In genomic region chr15:81038975-81039607, GRCh38 we compare ENCODE assay signal across 13 cellular contexts. TPM values are rescaled to one million over a fixed set of nuclear protein-coding genes. Genes with fewer than 3 reads are reported as not detected.
DNase-seq lines count a peak whose midpoint lies in the region; ATAC-seq and TF ChIP-seq lines count a peak whose summit lies in the region.
"Had no signal": no experiment of that assay in that cellular context is flagged by ENCODE, and none has a peak within 500 bp of the region (broad histone marks: within the 10 kb centered on the region; RNA-seq: fewer than 3 reads in every experiment).

No MANE protein-coding gene starts in this region.

- WGBS in esophagus squamous epithelium, 2 donors, result 12 to 13% methylated on average over 3 to 4 of the region's 4 CpGs
- 74 to 79% methylated on average over 4 of the region's 4 CpGs for WGBS in GM23248 (ENCODE audit: low coverage in 1 of 2, low lambda C conversion rate in 2 of 2, missing lambda C conversion rate in 2 of 2), 2 experiments

- intact Hi-C loops in esophagus squamous epithelium (cut with DNase I), result no loop called here

- no peak overlapping the region for H2AFZ ChIP-seq in GM23248
- H2AFZ ChIP-seq: PC-9 had no signal

- no peak overlapping the region for H3K4me2 ChIP-seq in GM23248 (ENCODE audit: unreplicated experiment)
- H3K4me2 ChIP-seq: PC-9 had no signal

- H3K9me2 ChIP-seq in GM23248 (ENCODE audit: insufficient read depth), result no peaks in the 10 kb centered on the region

- H3K9me3 ChIP-seq in esophagus squamous epithelium (no peaks in the 10 kb centered on the region), GM23248 (ENCODE audit: low read depth) (no peaks in the 10 kb centered on the region), HAP-1 (no peaks in the 10 kb centered on the region)
- H3K9me3 ChIP-seq: sigmoid colon, thoracic aorta had no signal

- H4K20me1 ChIP-seq in GM23248 (ENCODE audit: insufficient read depth), result no peaks in the 10 kb centered on the region

- H3K36me3 ChIP-seq in esophagus squamous epithelium (no peaks in the 10 kb centered on the region), GM23248 (ENCODE audit: low read depth) (no peaks in the 10 kb centered on the region), HAP-1 (replicated peaks) (no peaks in the 10 kb centered on the region)
- H3K36me3 ChIP-seq: sigmoid colon, thoracic aorta had no signal

- TF ChIP-seq POLR2A in esophagus squamous epithelium (IDR thresholded peaks at IDR 0.05), result no peak

- H3K4me1 Mint-ChIP-seq in T-helper 1 cell treated with Interleukin-12 subunit alpha and Interleukin-12 subunit beta and Interleukin-4 antibody, amounts not matched to agents 30 μg/mL and 1 μg/mL, for 36 hours (ENCODE audit: low read depth), result peaks cover 25% of the 10 kb centered on the region

- TF ChIP-seq CTCF in esophagus squamous epithelium (IDR thresholded peaks at IDR 0.05), result peak in 1 of 6 experiments; percentile 24

- peak; percentile 32 for DNase-seq in activated CD8-positive, alpha-beta memory T cell treated with anti-CD3 and anti-CD28 coated beads for 24 hours
- no peak for DNase-seq in activated CD8-positive, alpha-beta memory T cell treated with anti-CD3 and anti-CD28 coated beads, Interleukin-2, amount 50 U/mL, for 48 hours
- no peak for DNase-seq in esophagus squamous epithelium (lab: John Stamatoyannopoulos, UW)
- peak; percentile 64 for DNase-seq in pulmonary artery endothelial cell (ENCODE audit: low read depth, low spot score)
- DNase-seq in GM23248, result no peak
- no peak for DNase-seq in HAP-1 (ENCODE audit: low spot score in 2 of 2)
- DNase-seq: DMS53, PC-9, sigmoid colon had no signal

- H3K79me2 ChIP-seq in GM23248 (ENCODE audit: insufficient read depth), result no peaks in the 10 kb centered on the region

- H3F3A ChIP-seq in GM23248 (ENCODE audit: insufficient read depth), result no peaks in the 10 kb centered on the region

- H3K27ac ChIP-seq in esophagus squamous epithelium (peak overlapping the region; percentile 9 to 56 (median 48)), GM23248 (no peak overlapping the region)
- H3K27ac ChIP-seq: HL-60, PC-9, sigmoid colon, thoracic aorta had no signal

- H3K27ac Mint-ChIP-seq in T-helper 1 cell treated with Interleukin-12 subunit alpha and Interleukin-12 subunit beta and Interleukin-4 antibody, amounts not matched to agents 30 μg/mL and 1 μg/mL, for 36 hours, result peak overlapping the region; percentile 89

- H3K9ac ChIP-seq in GM23248, result no peak overlapping the region

- no peak overlapping the region for H3K4me3 ChIP-seq in esophagus squamous epithelium
- no peak overlapping the region for H3K4me3 ChIP-seq in GM23248
- H3K4me3 ChIP-seq in HAP-1, result no peak overlapping the region
- H3K4me3 ChIP-seq: PC-9, sigmoid colon, thoracic aorta had no signal

- H3K27me3 ChIP-seq in esophagus squamous epithelium (no peaks in the 10 kb centered on the region), GM23248 (replicated peaks; ENCODE audit: insufficient read depth) (no peaks in the 10 kb centered on the region), HAP-1 (ENCODE audit: low read depth) (peaks cover 2% of the 10 kb centered on the region; the same call in 1 of the 2 replicates)
- H3K27me3 ChIP-seq: sigmoid colon had no signal

- H3K9me3 Mint-ChIP-seq in T-helper 1 cell treated with Interleukin-12 subunit alpha and Interleukin-12 subunit beta and Interleukin-4 antibody, amounts not matched to agents 30 μg/mL and 1 μg/mL, for 36 hours, result no peaks in the 10 kb centered on the region

- H3K4me3 Mint-ChIP-seq in T-helper 1 cell treated with Interleukin-12 subunit alpha and Interleukin-12 subunit beta and Interleukin-4 antibody, amounts not matched to agents 30 μg/mL and 1 μg/mL, for 36 hours, result no peak overlapping the region

- H3K27me3 Mint-ChIP-seq in T-helper 1 cell treated with Interleukin-12 subunit alpha and Interleukin-12 subunit beta and Interleukin-4 antibody, amounts not matched to agents 30 μg/mL and 1 μg/mL, for 36 hours (ENCODE audit: low read depth), result no peaks in the 10 kb centered on the region

- peaks cover 2% of the 10 kb centered on the region for H3K36me3 Mint-ChIP-seq in T-helper 1 cell treated with Interleukin-12 subunit alpha and Interleukin-12 subunit beta and Interleukin-4 antibody, amounts not matched to agents 30 μg/mL and 1 μg/mL, for 36 hours (ENCODE audit: low read depth)

- H3K4me1 ChIP-seq in esophagus squamous epithelium, result peaks cover 5 to 21% (median 14%) of the 10 kb centered on the region in 3 donors
- no peaks in the 10 kb centered on the region for H3K4me1 ChIP-seq in GM23248 (ENCODE audit: insufficient read depth)
- H3K4me1 ChIP-seq in HAP-1, result no peaks in the 10 kb centered on the region

- in situ Hi-C loops in GM23248 (cut with MboI), result no loop called here
- in situ Hi-C loops in HAP-1 (cut with MboI; ENCODE audit: low sequenced_read_pairs), result no loop called here

- no peak for ATAC-seq in HG03342 (IDR thresholded peaks at IDR 0.05; ENCODE audit: unreplicated experiment)

RNA-seq across cellular contexts. Expression of gene TLNRD1, which starts 38.4 kb away (rescaled TPM):
- 10 to 100 TPM; 17.2 to 57.8 (median 22.6) TPM for total RNA-seq in esophagus squamous epithelium
- total RNA-seq in pulmonary artery endothelial cell, result 13.7 and 13.8 TPM in 2 replicates
- total RNA-seq in GM23248 (2014; rRNA removed; shearing (Covaris generic)), result 10.7 and 11.5 TPM in 2 replicates
- 2.8 and 2.9 TPM in 2 replicates for polyA plus RNA-seq in GM23248 (2016; fragmentation: Nextera tagmentation; extraction: Ambion mirVana)

RNA-seq across cellular contexts. Expression of gene MESD, which starts 49.5 kb away (rescaled TPM):
- total RNA-seq in esophagus squamous epithelium (10 to 100 TPM; 13.8 to 25.4 (median 19.1) TPM), pulmonary artery endothelial cell (19.0 and 24.2 TPM in 2 replicates)
- 22.3 and 23.0 TPM in 2 replicates for total RNA-seq in GM23248 (2014; rRNA removed; shearing (Covaris generic))
- 35.5 and 37.8 TPM in 2 replicates for polyA plus RNA-seq in GM23248 (2016; fragmentation: Nextera tagmentation; extraction: Ambion mirVana)

Comparison
In these comparisons a context has a peak if more than half of its experiments do, and no peak if none do; other contexts are left out.
1. DNase-seq: peak in activated CD8-positive, alpha-beta memory T cell treated with anti-CD3 and anti-CD28 coated beads for 24 hours (single experiment) and pulmonary artery endothelial cell (single experiment); none in activated CD8-positive, alpha-beta memory T cell treated with anti-CD3 and anti-CD28 coated beads, Interleukin-2, amount 50 U/mL, for 48 hours (single experiment), esophagus squamous epithelium (single experiment), GM23248 (single experiment) and HAP-1 (0 of 2).